In genomic region chr9:69036319-69036718, GRCh38 we compare ENCODE assay signal across 8 cellular contexts. TPM values are rescaled to one million over a fixed set of nuclear protein-coding genes. Genes with fewer than 3 reads are reported as not detected.
DNase-seq lines count a peak whose midpoint lies in the region; ATAC-seq and TF ChIP-seq lines count a peak whose summit lies in the region.

No MANE protein-coding gene starts in this region.

- H3K9me3 Mint-ChIP-seq in activated T-helper 1 cell treated with anti-CD3 and anti-CD28 coated beads, Interleukin-12 subunit alpha, Interleukin-12 subunit beta, Interleukin-2, Interleukin-4 antibody, amounts not matched to agents 30 ng/mL and 10 ng/mL and 1 ng/mL, durations not matched to agents 14 hours and 24 hours and 36 hours, result no peaks in the 10 kb centered on the region

- peaks cover 9% of the 10 kb centered on the region for H3K4me1 Mint-ChIP-seq in activated T-helper 1 cell treated with anti-CD3 and anti-CD28 coated beads, Interleukin-12 subunit alpha, Interleukin-12 subunit beta, Interleukin-2, Interleukin-4 antibody, amounts not matched to agents 30 ng/mL and 10 ng/mL and 1 ng/mL, durations not matched to agents 14 hours and 24 hours and 36 hours (ENCODE audit: low read depth)

- TF ChIP-seq POLR2A in gastrocnemius medialis (IDR thresholded peaks at IDR 0.05), result no peak

- H3K4me1 ChIP-seq in left ventricle myocardium inferior (peaks cover 32% of the 10 kb centered on the region), gastrocnemius medialis (peaks cover 2 to 10% of the 10 kb centered on the region in 2 donors)

- H3K36me3 Mint-ChIP-seq in activated T-helper 1 cell treated with anti-CD3 and anti-CD28 coated beads, Interleukin-12 subunit alpha, Interleukin-12 subunit beta, Interleukin-2, Interleukin-4 antibody, amounts not matched to agents 30 ng/mL and 10 ng/mL and 1 ng/mL, durations not matched to agents 14 hours and 24 hours and 36 hours (ENCODE audit: low read depth), result peaks cover 7% of the 10 kb centered on the region

- peak overlapping the region; percentile 85 for H3K4me3 ChIP-seq in left ventricle myocardium inferior
- H3K4me3 ChIP-seq in gastrocnemius medialis, result peak overlapping the region; percentile 55 to 83 (median 72)

- H3K27me3 ChIP-seq in left ventricle myocardium inferior (ENCODE audit: low read depth) (no peaks in the 10 kb centered on the region), gastrocnemius medialis (no peaks in the 10 kb centered on the region)

- DNase-seq in activated naive CD4-positive, alpha-beta T cell treated with Interleukin-2 at 50 U/mL for 16 hours, result peak; percentile 28
- DNase-seq in activated naive CD4-positive, alpha-beta T cell (lab: John Stamatoyannopoulos, UW), result no peak
- DNase-seq in activated T-helper 1 cell treated with anti-CD3 and anti-CD28 coated beads, Interleukin-12 subunit alpha, Interleukin-12 subunit beta, Interleukin-2, Interleukin-4 antibody, amounts not matched to agents 30 ng/mL and 10 ng/mL and 1 ng/mL, durations not matched to agents 14 hours and 24 hours and 36 hours (ENCODE audit: low spot score), result no peak
- DNase-seq in left ventricle myocardium inferior (no peak), gastrocnemius medialis (no peak), T-helper 9 cell (no peak)

- no peak for TF ChIP-seq CTCF in left ventricle myocardium inferior (IDR thresholded peaks at IDR 0.05; ENCODE audit: borderline replicate concordance)
- no peak for TF ChIP-seq CTCF in gastrocnemius medialis (IDR thresholded peaks at IDR 0.05 in 4 of 5, conservative IDR thresholded peaks at IDR 0.05 in 1 of 5)

- no peaks in the 10 kb centered on the region for H3K36me3 ChIP-seq in left ventricle myocardium inferior
- no peaks in the 10 kb centered on the region for H3K36me3 ChIP-seq in gastrocnemius medialis

- peak overlapping the region; percentile 88 for H3K4me3 Mint-ChIP-seq in activated T-helper 1 cell treated with anti-CD3 and anti-CD28 coated beads, Interleukin-12 subunit alpha, Interleukin-12 subunit beta, Interleukin-2, Interleukin-4 antibody, amounts not matched to agents 30 ng/mL and 10 ng/mL and 1 ng/mL, durations not matched to agents 14 hours and 24 hours and 36 hours

- H3K27ac Mint-ChIP-seq in activated T-helper 1 cell treated with anti-CD3 and anti-CD28 coated beads, Interleukin-12 subunit alpha, Interleukin-12 subunit beta, Interleukin-2, Interleukin-4 antibody, amounts not matched to agents 30 ng/mL and 10 ng/mL and 1 ng/mL, durations not matched to agents 14 hours and 24 hours and 36 hours, result peak overlapping the region; percentile 78

- H3K27me3 Mint-ChIP-seq in activated T-helper 1 cell treated with anti-CD3 and anti-CD28 coated beads, Interleukin-12 subunit alpha, Interleukin-12 subunit beta, Interleukin-2, Interleukin-4 antibody, amounts not matched to agents 30 ng/mL and 10 ng/mL and 1 ng/mL, durations not matched to agents 14 hours and 24 hours and 36 hours (ENCODE audit: insufficient read depth), result no peaks in the 10 kb centered on the region

- in situ Hi-C loops in gastrocnemius medialis (cut with MboI; ENCODE audit: low sequenced_read_pairs in 4 of 4), result no loop called here

- H3K9me3 ChIP-seq in left ventricle myocardium inferior (replicated peaks) (no peaks in the 10 kb centered on the region), gastrocnemius medialis (no peaks in the 10 kb centered on the region)

- H3K27ac ChIP-seq in left ventricle myocardium inferior (replicated peaks) (peak overlapping the region; percentile 94), gastrocnemius medialis (peak overlapping the region; percentile 69 to 93 (median 89))

- intact Hi-C loops in activated T-helper 1 cell treated with anti-CD3 and anti-CD28 coated beads, Interleukin-12 subunit alpha, Interleukin-12 subunit beta, Interleukin-2, Interleukin-4 antibody, amounts not matched to agents 30 ng/mL and 10 ng/mL and 1 ng/mL, durations not matched to agents 14 hours and 24 hours and 36 hours (cut with micrococcal nuclease), result loop anchor here (5.0 kb wide), 6 partner anchors 64 to 1376 kb away; partner anchors contain the start of genes KLF9 and TJP2
- intact Hi-C loops in left ventricle myocardium inferior (cut with micrococcal nuclease) (no loop called here), gastrocnemius medialis (cut with DNase I; ENCODE audit: low total_unique reads) (loop anchor here (5.0 to 10.0 kb wide), 2 partner anchors 136 to 508 kb away; partner anchors contain the start of gene TJP2)

- ATAC-seq in HG03565 (IDR thresholded peaks at IDR 0.05; ENCODE audit: unreplicated experiment) (peak; percentile 19), gastrocnemius medialis (no peak), HG03280 (IDR thresholded peaks at IDR 0.05; ENCODE audit: unreplicated experiment) (no peak)

RNA-seq across cellular contexts. Expression of gene FXN, which starts 0.8 kb away (rescaled TPM):
- total RNA-seq in activated T-helper 1 cell treated with anti-CD3 and anti-CD28 coated beads, Interleukin-12 subunit alpha, Interleukin-12 subunit beta, Interleukin-2, Interleukin-4 antibody, amounts not matched to agents 30 ng/mL and 10 ng/mL and 1 ng/mL, durations not matched to agents 14 hours and 24 hours and 36 hours, result 43.6 and 47.7 TPM in 2 replicates
- total RNA-seq in left ventricle myocardium inferior (43.4 TPM), gastrocnemius medialis (10 to 100 TPM in 2 of 4 donors, 1 to 10 TPM in 2; 5.5 to 23.4 (median 14.0) TPM)

RNA-seq across cellular contexts. Expression of gene PRKACG, which starts 22.4 kb away (rescaled TPM):
- not detected in 2 replicates for total RNA-seq in activated T-helper 1 cell treated with anti-CD3 and anti-CD28 coated beads, Interleukin-12 subunit alpha, Interleukin-12 subunit beta, Interleukin-2, Interleukin-4 antibody, amounts not matched to agents 30 ng/mL and 10 ng/mL and 1 ng/mL, durations not matched to agents 14 hours and 24 hours and 36 hours
- not detected for total RNA-seq in left ventricle myocardium inferior
- total RNA-seq in gastrocnemius medialis, result not detected
